Comparison of ENCODE assay signal across 20 cellular contexts in genomic region chr9:37745970-37746369, GRCh38.
"Had no signal": no experiment of that assay in that cellular context is flagged by ENCODE, and none has a peak within 500 bp of the region (broad histone marks: within the 10 kb centered on the region; RNA-seq: fewer than 3 reads in every experiment).

No MANE protein-coding gene starts in this region.

- H3K27ac Mint-ChIP-seq: activated CD4-positive, alpha-beta T cell treated with anti-CD3 and anti-CD28 coated beads for 36 hours; activated naive CD8-positive, alpha-beta T cell treated with anti-CD3 and anti-CD28 coated beads for 36 hours; activated T-helper 17 cell treated with anti-CD3 and anti-CD28 coated beads, Interleukin-2, amount 50 U/mL, for 72 hours; immature natural killer cell; memory B cell; naive thymus-derived CD4-positive, alpha-beta T cell; neural progenitor cell; T-helper 17 cell; WTC11 had no signal

- H3K36me3 Mint-ChIP-seq: activated naive CD8-positive, alpha-beta T cell treated with anti-CD3 and anti-CD28 coated beads for 36 hours; immature natural killer cell; memory B cell; naive thymus-derived CD4-positive, alpha-beta T cell; neural progenitor cell; WTC11 had no signal

- H3K4me2 ChIP-seq: neural progenitor cell had no signal

- H3K9me3 ChIP-seq: esophagus muscularis mucosa, tibial nerve, vagina had no signal

- H3K27me3 ChIP-seq: cardiac muscle cell, esophagus muscularis mucosa, neural progenitor cell, tibial nerve, vagina had no signal

- H3K4me3 ChIP-seq: cardiac muscle cell, esophagus muscularis mucosa, neural progenitor cell, tibial nerve, vagina had no signal

- H3K4me1 Mint-ChIP-seq: activated CD4-positive, alpha-beta T cell treated with anti-CD3 and anti-CD28 coated beads for 36 hours; activated T-helper 17 cell treated with anti-CD3 and anti-CD28 coated beads, Interleukin-2, amount 50 U/mL, for 72 hours; immature natural killer cell; memory B cell; WTC11 had no signal

- ATAC-seq: activated CD4-positive, alpha-beta T cell treated with anti-CD3 and anti-CD28 coated beads for 36 hours; activated T-helper 17 cell treated with anti-CD3 and anti-CD28 coated beads, Interleukin-2, amount 50 U/mL, for 72 hours; left ventricle myocardium superior; naive thymus-derived CD4-positive, alpha-beta T cell; stimulated activated naive CD8-positive, alpha-beta T cell treated with anti-CD3 and anti-CD28 coated beads, Interleukin-15, Interleukin-2, amounts not matched to agents 100 U/mL and 50 U/mL, for 24 hours; T-helper 17 cell; WTC11 had no signal

- H3K27me3 Mint-ChIP-seq: activated CD4-positive, alpha-beta T cell treated with anti-CD3 and anti-CD28 coated beads for 36 hours; activated naive CD8-positive, alpha-beta T cell treated with anti-CD3 and anti-CD28 coated beads for 36 hours; activated T-helper 17 cell treated with anti-CD3 and anti-CD28 coated beads, Interleukin-2, amount 50 U/mL, for 72 hours; memory B cell; naive thymus-derived CD4-positive, alpha-beta T cell had no signal

- H3K4me1 ChIP-seq: esophagus muscularis mucosa, tibial nerve, vagina had no signal

- H3K9ac ChIP-seq: neural progenitor cell had no signal

- H3K36me3 ChIP-seq: cardiac muscle cell, esophagus muscularis mucosa, neural progenitor cell, tibial nerve, vagina had no signal

- H3K27ac ChIP-seq: cardiac muscle cell, esophagus muscularis mucosa, neural progenitor cell, tibial nerve, vagina had no signal

- H3K4me3 Mint-ChIP-seq: activated CD4-positive, alpha-beta T cell treated with anti-CD3 and anti-CD28 coated beads for 36 hours; activated naive CD8-positive, alpha-beta T cell treated with anti-CD3 and anti-CD28 coated beads for 36 hours; activated T-helper 17 cell treated with anti-CD3 and anti-CD28 coated beads, Interleukin-2, amount 50 U/mL, for 72 hours; immature natural killer cell; memory B cell; naive thymus-derived CD4-positive, alpha-beta T cell; neural progenitor cell; T-helper 17 cell; WTC11 had no signal

- H3K9me3 Mint-ChIP-seq: activated naive CD8-positive, alpha-beta T cell treated with anti-CD3 and anti-CD28 coated beads for 36 hours; activated T-helper 17 cell treated with anti-CD3 and anti-CD28 coated beads, Interleukin-2, amount 50 U/mL, for 72 hours; immature natural killer cell; memory B cell; naive thymus-derived CD4-positive, alpha-beta T cell; neural progenitor cell; WTC11 had no signal

- H2AFZ ChIP-seq: neural progenitor cell had no signal

- DNase-seq: activated CD4-positive, alpha-beta T cell treated with anti-CD3 and anti-CD28 coated beads for 36 hours; activated CD4-positive, alpha-beta T cell treated with anti-CD3 and anti-CD28 coated beads, Interleukin-2, amount 50 U/mL, for 48 hours; activated naive CD4-positive, alpha-beta T cell; activated naive CD8-positive, alpha-beta T cell treated with anti-CD3 and anti-CD28 coated beads for 36 hours; amniotic stem cell; dermis blood vessel endothelial cell; effector memory CD4-positive, alpha-beta T cell; immature natural killer cell; left ventricle myocardium superior; naive thymus-derived CD4-positive, alpha-beta T cell; stimulated activated naive CD8-positive, alpha-beta T cell treated with anti-CD3 and anti-CD28 coated beads, Interleukin-15, Interleukin-2, amounts not matched to agents 100 U/mL and 50 U/mL, for 24 hours; T-helper 17 cell had no signal
